ENCODE assay signal across 12 cellular contexts in the genomic region with DNA sequence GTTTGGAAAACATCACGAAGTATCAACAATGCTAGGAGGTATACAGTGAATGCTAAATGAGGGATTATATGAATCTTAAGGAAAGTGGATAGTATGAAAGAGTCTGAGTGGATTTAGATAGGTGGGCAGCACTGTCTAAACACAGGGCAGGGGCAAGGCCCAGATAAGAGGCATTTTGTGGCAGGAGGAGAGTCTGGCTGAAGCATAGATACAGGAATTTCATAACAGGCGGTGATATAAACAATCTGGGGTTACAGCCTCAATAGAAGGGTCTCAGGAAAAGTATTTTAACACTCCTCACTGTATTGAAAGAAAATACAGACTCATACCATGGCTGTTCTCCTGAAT.
DNase-seq lines count a peak whose midpoint lies in the region; ATAC-seq and TF ChIP-seq lines count a peak whose summit lies in the region.
"Had no signal": no experiment of that assay in that cellular context is flagged by ENCODE, and none has a peak within 500 bp of the region (broad histone marks: within the 10 kb centered on the region; RNA-seq: fewer than 3 reads in every experiment).

No MANE protein-coding gene starts in this region.

- H3K4me3 Mint-ChIP-seq in activated CD4-positive, alpha-beta T cell treated with anti-CD3 and anti-CD28 coated beads, Interleukin-2, amount 10 ng/mL, durations not matched to agents 24 days and 14 days, result no peak overlapping the region
- no peak overlapping the region for H3K4me3 Mint-ChIP-seq in naive thymus-derived CD8-positive, alpha-beta T cell
- no peak overlapping the region for H3K4me3 Mint-ChIP-seq in type B pancreatic cell
- H3K4me3 Mint-ChIP-seq in effector memory CD8-positive, alpha-beta T cell, result no peak overlapping the region
- H3K4me3 Mint-ChIP-seq: activated naive CD8-positive, alpha-beta T cell treated with anti-CD3 and anti-CD28 coated beads, Interleukin-2, amount 10 ng/mL, durations not matched to agents 7 days and 5 days had no signal

- peak overlapping the region; percentile 41 for H3K27ac Mint-ChIP-seq in activated CD4-positive, alpha-beta T cell treated with anti-CD3 and anti-CD28 coated beads, Interleukin-2, amount 10 ng/mL, durations not matched to agents 24 days and 14 days
- H3K27ac Mint-ChIP-seq in naive thymus-derived CD8-positive, alpha-beta T cell, result peak overlapping the region in 6 of 10 donors; percentile 2 to 57 (median 21)
- peak overlapping the region; percentile 1 for H3K27ac Mint-ChIP-seq in type B pancreatic cell
- no peak overlapping the region for H3K27ac Mint-ChIP-seq in effector memory CD8-positive, alpha-beta T cell
- H3K27ac Mint-ChIP-seq: activated naive CD8-positive, alpha-beta T cell treated with anti-CD3 and anti-CD28 coated beads, Interleukin-2, amount 10 ng/mL, durations not matched to agents 7 days and 5 days had no signal

- ATAC-seq in naive thymus-derived CD8-positive, alpha-beta T cell, result no peak
- no peak for ATAC-seq in HG02678 (IDR thresholded peaks at IDR 0.05; ENCODE audit: unreplicated experiment)
- no peak for ATAC-seq in effector memory CD8-positive, alpha-beta T cell (replicated peaks)
- ATAC-seq in HG02852 (IDR thresholded peaks at IDR 0.05; ENCODE audit: unreplicated experiment), result no peak

- no peak for DNase-seq in activated CD4-positive, alpha-beta T cell treated with anti-CD3 and anti-CD28 coated beads, Interleukin-2, amount 10 ng/mL, durations not matched to agents 24 days and 14 days
- no peak for DNase-seq in activated CD4-positive, alpha-beta T cell treated with anti-CD3 and anti-CD28 coated beads for 4 hours
- no peak for DNase-seq in esophagus muscularis mucosa (ENCODE audit: extremely low spot score)
- no peak for DNase-seq in naive thymus-derived CD8-positive, alpha-beta T cell
- DNase-seq in type B pancreatic cell (ENCODE audit: extremely low spot score, unreplicated experiment), result no peak
- DNase-seq in effector memory CD8-positive, alpha-beta T cell, result no peak
- DNase-seq: activated naive CD8-positive, alpha-beta T cell treated with anti-CD3 and anti-CD28 coated beads, Interleukin-2, amount 10 ng/mL, durations not matched to agents 7 days and 5 days; NCI-H526 treated with DMSO at 0.1 percent for 48 hours; stimulated activated naive CD4-positive, alpha-beta T cell had no signal

- H3K4me1 Mint-ChIP-seq in activated CD4-positive, alpha-beta T cell treated with anti-CD3 and anti-CD28 coated beads, Interleukin-2, amount 10 ng/mL, durations not matched to agents 24 days and 14 days, result peaks cover 31% of the 10 kb centered on the region
- H3K4me1 Mint-ChIP-seq in naive thymus-derived CD8-positive, alpha-beta T cell, result peaks cover 9 to 24% (median 22%) of the 10 kb centered on the region in 4 donors
- peaks cover 23% of the 10 kb centered on the region for H3K4me1 Mint-ChIP-seq in type B pancreatic cell (ENCODE audit: unreplicated experiment)
- H3K4me1 Mint-ChIP-seq in effector memory CD8-positive, alpha-beta T cell (ENCODE audit: low read depth in 2 of 2), result no peaks in the 10 kb centered on the region

- peaks cover 51 to 70% (median 63%) of the 10 kb centered on the region in 4 donors for H3K4me1 ChIP-seq in esophagus muscularis mucosa

- 72% methylated on average over 2 of the region's 2 CpGs for WGBS in esophagus muscularis mucosa

- peak overlapping the region; percentile 88 to 89 (median 88) for H3K27ac ChIP-seq in esophagus muscularis mucosa (replicated peaks in 1 of 4)

- peaks cover 0 to 34% (median 8%) of the 10 kb centered on the region in 4 donors for H3K36me3 ChIP-seq in esophagus muscularis mucosa

- TF ChIP-seq EP300 in esophagus muscularis mucosa (IDR thresholded peaks at IDR 0.05), result no peak

- no peaks in the 10 kb centered on the region for H3K9me3 ChIP-seq in esophagus muscularis mucosa
- H3K9me3 ChIP-seq: right lobe of liver had no signal

- TF ChIP-seq CTCF in esophagus muscularis mucosa (IDR thresholded peaks at IDR 0.05) (no peak), type B pancreatic cell (conservative IDR thresholded peaks at IDR 0.05) (no peak)

- no peaks in the 10 kb centered on the region for H3K27me3 Mint-ChIP-seq in activated CD4-positive, alpha-beta T cell treated with anti-CD3 and anti-CD28 coated beads, Interleukin-2, amount 10 ng/mL, durations not matched to agents 24 days and 14 days
- H3K27me3 Mint-ChIP-seq in naive thymus-derived CD8-positive, alpha-beta T cell, result no peaks in the 10 kb centered on the region
- H3K27me3 Mint-ChIP-seq in type B pancreatic cell, result no peaks in the 10 kb centered on the region
- H3K27me3 Mint-ChIP-seq in effector memory CD8-positive, alpha-beta T cell, result no peaks in the 10 kb centered on the region
- H3K27me3 Mint-ChIP-seq: activated naive CD8-positive, alpha-beta T cell treated with anti-CD3 and anti-CD28 coated beads, Interleukin-2, amount 10 ng/mL, durations not matched to agents 7 days and 5 days had no signal

- peaks cover 65% of the 10 kb centered on the region for H3K36me3 Mint-ChIP-seq in activated CD4-positive, alpha-beta T cell treated with anti-CD3 and anti-CD28 coated beads, Interleukin-2, amount 10 ng/mL, durations not matched to agents 24 days and 14 days (ENCODE audit: low read depth)
- peaks cover 26 to 52% (median 32%) of the 10 kb centered on the region in 3 donors for H3K36me3 Mint-ChIP-seq in naive thymus-derived CD8-positive, alpha-beta T cell
- H3K36me3 Mint-ChIP-seq in type B pancreatic cell, result peaks cover 25% of the 10 kb centered on the region
- H3K36me3 Mint-ChIP-seq in effector memory CD8-positive, alpha-beta T cell (ENCODE audit: insufficient read depth), result peaks cover 2% of the 10 kb centered on the region

- intact Hi-C loops in activated CD4-positive, alpha-beta T cell treated with anti-CD3 and anti-CD28 coated beads, Interleukin-2, amount 10 ng/mL, durations not matched to agents 24 days and 14 days (cut with micrococcal nuclease), result loop anchor here (2.0 kb wide), 1 partner anchor 17 kb away; no protein-coding TSS in a partner anchor
- intact Hi-C loops in esophagus muscularis mucosa (cut with DNase I), result loop anchor here (2.0 to 5.0 kb wide), 2 partner anchors 94 to 161 kb away; a partner anchor contains a TSS

- no peak for TF ChIP-seq POLR2A in esophagus muscularis mucosa (IDR thresholded peaks at IDR 0.05; ENCODE audit: low read depth)

- no peaks in the 10 kb centered on the region for H3K27me3 ChIP-seq in esophagus muscularis mucosa
- H3K27me3 ChIP-seq: right lobe of liver had no signal

- POLR2A ChIA-PET in naive thymus-derived CD8-positive, alpha-beta T cell (lab: Charles Lee), result no interaction called here

- peaks cover 18% of the 10 kb centered on the region for H3K9me3 Mint-ChIP-seq in activated CD4-positive, alpha-beta T cell treated with anti-CD3 and anti-CD28 coated beads, Interleukin-2, amount 10 ng/mL, durations not matched to agents 24 days and 14 days
- peaks cover 3 to 33% (median 24%) of the 10 kb centered on the region in 9 donors for H3K9me3 Mint-ChIP-seq in naive thymus-derived CD8-positive, alpha-beta T cell
- H3K9me3 Mint-ChIP-seq in type B pancreatic cell, result peaks cover 16% of the 10 kb centered on the region
- H3K9me3 Mint-ChIP-seq in effector memory CD8-positive, alpha-beta T cell, result peaks cover 9 to 21% of the 10 kb centered on the region in 2 donors

- H3K4me3 ChIP-seq in esophagus muscularis mucosa, result no peak overlapping the region
- H3K4me3 ChIP-seq: right lobe of liver had no signal

Comparison
In these comparisons a context has a peak if more than half of its experiments do, and no peak if none do; other contexts are left out.
1. H3K27ac Mint-ChIP-seq: peak in activated CD4-positive, alpha-beta T cell treated with anti-CD3 and anti-CD28 coated beads, Interleukin-2, amount 10 ng/mL, durations not matched to agents 24 days and 14 days (single experiment), naive thymus-derived CD8-positive, alpha-beta T cell (6 of 10) and type B pancreatic cell (single experiment); none in effector memory CD8-positive, alpha-beta T cell (0 of 2).